ENCODE assay signal across 1 cellular context in genomic region chr17:65293584-65294183, GRCh38.
TF ChIP-seq lines count a peak whose summit lies in the region.

No MANE protein-coding gene starts in this region.

TF ChIP-seq in GM23338, 12 proteins besides CTCF, POLR2A, EP300 and RAD21 (continued from another document):
- TF ChIP-seq POLR2AphosphoS5 (IDR thresholded peaks at IDR 0.05; ENCODE audit: low read depth), result no peak
- no peak for TF ChIP-seq ZNF331 (CRISPR knock-in tag; IDR thresholded peaks at IDR 0.05; ENCODE audit: low read depth)
- TF ChIP-seq CREB1 (CRISPR knock-in tag; IDR thresholded peaks at IDR 0.05; ENCODE audit: low read depth), result no peak
- TF ChIP-seq ZNF462 (CRISPR knock-in tag; IDR thresholded peaks at IDR 0.05), result no peak
- no peak for TF ChIP-seq NANOG (IDR thresholded peaks at IDR 0.05; ENCODE audit: borderline replicate concordance)
- no peak for TF ChIP-seq ZNF114 (CRISPR knock-in tag; IDR thresholded peaks at IDR 0.05)
- TF ChIP-seq, protein P1, sequence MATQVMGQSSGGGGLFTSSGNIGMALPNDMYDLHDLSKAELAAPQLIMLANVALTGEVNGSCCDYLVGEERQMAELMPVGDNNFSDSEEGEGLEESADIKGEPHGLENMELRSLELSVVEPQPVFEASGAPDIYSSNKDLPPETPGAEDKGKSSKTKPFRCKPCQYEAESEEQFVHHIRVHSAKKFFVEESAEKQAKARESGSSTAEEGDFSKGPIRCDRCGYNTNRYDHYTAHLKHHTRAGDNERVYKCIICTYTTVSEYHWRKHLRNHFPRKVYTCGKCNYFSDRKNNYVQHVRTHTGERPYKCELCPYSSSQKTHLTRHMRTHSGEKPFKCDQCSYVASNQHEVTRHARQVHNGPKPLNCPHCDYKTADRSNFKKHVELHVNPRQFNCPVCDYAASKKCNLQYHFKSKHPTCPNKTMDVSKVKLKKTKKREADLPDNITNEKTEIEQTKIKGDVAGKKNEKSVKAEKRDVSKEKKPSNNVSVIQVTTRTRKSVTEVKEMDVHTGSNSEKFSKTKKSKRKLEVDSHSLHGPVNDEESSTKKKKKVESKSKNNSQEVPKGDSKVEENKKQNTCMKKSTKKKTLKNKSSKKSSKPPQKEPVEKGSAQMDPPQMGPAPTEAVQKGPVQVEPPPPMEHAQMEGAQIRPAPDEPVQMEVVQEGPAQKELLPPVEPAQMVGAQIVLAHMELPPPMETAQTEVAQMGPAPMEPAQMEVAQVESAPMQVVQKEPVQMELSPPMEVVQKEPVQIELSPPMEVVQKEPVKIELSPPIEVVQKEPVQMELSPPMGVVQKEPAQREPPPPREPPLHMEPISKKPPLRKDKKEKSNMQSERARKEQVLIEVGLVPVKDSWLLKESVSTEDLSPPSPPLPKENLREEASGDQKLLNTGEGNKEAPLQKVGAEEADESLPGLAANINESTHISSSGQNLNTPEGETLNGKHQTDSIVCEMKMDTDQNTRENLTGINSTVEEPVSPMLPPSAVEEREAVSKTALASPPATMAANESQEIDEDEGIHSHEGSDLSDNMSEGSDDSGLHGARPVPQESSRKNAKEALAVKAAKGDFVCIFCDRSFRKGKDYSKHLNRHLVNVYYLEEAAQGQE (IDR thresholded peaks at IDR 0.05; ENCODE audit: unreplicated experiment), result no peak
